2 cellular contexts compared by ENCODE assay signal in the genomic region with DNA sequence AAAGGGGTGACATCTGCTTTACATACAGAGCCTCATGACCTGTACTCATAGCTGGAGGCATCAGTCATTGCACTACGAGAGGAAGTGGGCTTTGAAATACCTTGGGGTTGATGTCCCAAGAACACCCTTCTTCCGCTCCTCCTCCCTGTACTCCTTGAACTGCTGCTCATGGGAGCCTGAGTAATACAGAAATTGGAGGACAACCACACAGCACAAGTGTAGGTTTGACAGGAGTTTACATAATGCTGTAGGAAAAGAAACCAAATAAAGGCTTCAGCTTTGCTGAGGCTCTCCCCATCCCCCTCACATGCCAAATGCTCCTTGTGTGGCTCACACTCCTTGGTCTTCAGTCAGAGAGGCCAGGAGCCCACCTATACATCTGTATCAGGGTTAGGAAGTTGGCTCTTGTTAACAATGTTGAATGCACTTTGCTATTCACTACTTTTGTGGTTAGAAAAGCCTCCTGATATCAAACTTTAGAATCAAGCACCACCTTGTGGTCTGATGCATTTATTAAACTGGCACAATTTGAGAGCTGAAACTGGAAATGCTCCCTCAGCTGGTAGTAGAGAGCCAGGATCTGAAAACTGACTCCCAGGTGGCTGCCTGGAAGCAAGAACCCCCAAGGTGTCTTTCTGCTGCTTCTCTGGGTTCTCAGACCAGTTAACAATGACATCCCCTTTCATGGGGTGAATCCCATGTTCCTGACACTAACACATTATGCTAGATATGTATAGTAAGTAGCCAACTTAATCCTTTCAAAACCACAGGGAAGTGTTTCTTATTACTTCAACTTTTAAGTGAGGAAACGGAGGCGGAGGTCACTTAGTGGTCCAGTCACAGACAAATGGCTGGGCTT.
TF ChIP-seq lines count a peak whose summit lies in the region.

No MANE protein-coding gene starts in this region.

TF ChIP-seq in SK-N-SH treated with all-trans-retinoic acid at 6 μM for 48 hours, 23 proteins besides CTCF, POLR2A, EP300 and RAD21 (continued from another document and continues in another):
- TF ChIP-seq SNAI2 (CRISPR knock-in tag; IDR thresholded peaks at IDR 0.05) (no peak), CSDC2 (CRISPR knock-in tag; IDR thresholded peaks at IDR 0.05) (no peak), ZFP30 (CRISPR knock-in tag; IDR thresholded peaks at IDR 0.05) (no peak), ESRRG (CRISPR knock-in tag; IDR thresholded peaks at IDR 0.05) (no peak), CSRNP3 (CRISPR knock-in tag; IDR thresholded peaks at IDR 0.05) (no peak), ZNF565 (CRISPR knock-in tag; conservative IDR thresholded peaks at IDR 0.05; ENCODE audit: low read depth) (no peak), BACH2 (CRISPR knock-in tag; IDR thresholded peaks at IDR 0.05; ENCODE audit: borderline replicate concordance) (no peak), ZNF70 (CRISPR knock-in tag; IDR thresholded peaks at IDR 0.05) (no peak), ZC3H10 (CRISPR knock-in tag; IDR thresholded peaks at IDR 0.05) (no peak), PATZ1 (CRISPR knock-in tag; IDR thresholded peaks at IDR 0.05; ENCODE audit: borderline replicate concordance) (no peak), ARNTL (CRISPR knock-in tag; IDR thresholded peaks at IDR 0.05; ENCODE audit: borderline replicate concordance, low read depth) (no peak), CREB5 (CRISPR knock-in tag; IDR thresholded peaks at IDR 0.05; ENCODE audit: low read depth) (no peak), POU6F1 (CRISPR knock-in tag; IDR thresholded peaks at IDR 0.05; ENCODE audit: borderline replicate concordance, low read depth) (no peak), OSR1 (CRISPR knock-in tag; IDR thresholded peaks at IDR 0.05) (no peak), ISL1 (CRISPR knock-in tag; IDR thresholded peaks at IDR 0.05) (no peak)
- TF ChIP-seq, protein P1, sequence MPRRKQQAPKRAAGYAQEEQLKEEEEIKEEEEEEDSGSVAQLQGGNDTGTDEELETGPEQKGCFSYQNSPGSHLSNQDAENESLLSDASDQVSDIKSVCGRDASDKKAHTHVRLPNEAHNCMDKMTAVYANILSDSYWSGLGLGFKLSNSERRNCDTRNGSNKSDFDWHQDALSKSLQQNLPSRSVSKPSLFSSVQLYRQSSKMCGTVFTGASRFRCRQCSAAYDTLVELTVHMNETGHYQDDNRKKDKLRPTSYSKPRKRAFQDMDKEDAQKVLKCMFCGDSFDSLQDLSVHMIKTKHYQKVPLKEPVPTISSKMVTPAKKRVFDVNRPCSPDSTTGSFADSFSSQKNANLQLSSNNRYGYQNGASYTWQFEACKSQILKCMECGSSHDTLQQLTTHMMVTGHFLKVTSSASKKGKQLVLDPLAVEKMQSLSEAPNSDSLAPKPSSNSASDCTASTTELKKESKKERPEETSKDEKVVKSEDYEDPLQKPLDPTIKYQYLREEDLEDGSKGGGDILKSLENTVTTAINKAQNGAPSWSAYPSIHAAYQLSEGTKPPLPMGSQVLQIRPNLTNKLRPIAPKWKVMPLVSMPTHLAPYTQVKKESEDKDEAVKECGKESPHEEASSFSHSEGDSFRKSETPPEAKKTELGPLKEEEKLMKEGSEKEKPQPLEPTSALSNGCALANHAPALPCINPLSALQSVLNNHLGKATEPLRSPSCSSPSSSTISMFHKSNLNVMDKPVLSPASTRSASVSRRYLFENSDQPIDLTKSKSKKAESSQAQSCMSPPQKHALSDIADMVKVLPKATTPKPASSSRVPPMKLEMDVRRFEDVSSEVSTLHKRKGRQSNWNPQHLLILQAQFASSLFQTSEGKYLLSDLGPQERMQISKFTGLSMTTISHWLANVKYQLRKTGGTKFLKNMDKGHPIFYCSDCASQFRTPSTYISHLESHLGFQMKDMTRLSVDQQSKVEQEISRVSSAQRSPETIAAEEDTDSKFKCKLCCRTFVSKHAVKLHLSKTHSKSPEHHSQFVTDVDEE (CRISPR knock-in tag; IDR thresholded peaks at IDR 0.05): no peak

TF ChIP-seq in K562, 482 proteins besides CTCF, POLR2A, EP300 and RAD21:
- TF ChIP-seq, protein P2, sequence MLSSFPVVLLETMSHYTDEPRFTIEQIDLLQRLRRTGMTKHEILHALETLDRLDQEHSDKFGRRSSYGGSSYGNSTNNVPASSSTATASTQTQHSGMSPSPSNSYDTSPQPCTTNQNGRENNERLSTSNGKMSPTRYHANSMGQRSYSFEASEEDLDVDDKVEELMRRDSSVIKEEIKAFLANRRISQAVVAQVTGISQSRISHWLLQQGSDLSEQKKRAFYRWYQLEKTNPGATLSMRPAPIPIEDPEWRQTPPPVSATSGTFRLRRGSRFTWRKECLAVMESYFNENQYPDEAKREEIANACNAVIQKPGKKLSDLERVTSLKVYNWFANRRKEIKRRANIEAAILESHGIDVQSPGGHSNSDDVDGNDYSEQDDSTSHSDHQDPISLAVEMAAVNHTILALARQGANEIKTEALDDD (IDR thresholded peaks at IDR 0.05): no peak
- TF ChIP-seq ESRRA (IDR thresholded peaks at IDR 0.05; ENCODE audit: borderline replicate concordance, low read depth) (peak; percentile 62; the same call in 1 of the 2 replicates), PHF20 (IDR thresholded peaks at IDR 0.05; ENCODE audit: partially characterized antibody) (no peak), DEAF1 (CRISPR knock-in tag; IDR thresholded peaks at IDR 0.05) (peak; percentile 46; the same call in 1 of the 2 replicates), ARID3A (IDR thresholded peaks at IDR 0.05; ENCODE audit: borderline replicate concordance, low read depth, low read length) (peak; percentile 84; the same call in 1 of the 2 replicates), POLR2B (IDR thresholded peaks at IDR 0.05; ENCODE audit: low read depth, partially characterized antibody) (no peak), ZNF75A (CRISPR knock-in tag; IDR thresholded peaks at IDR 0.05) (no peak), GATAD2B (IDR thresholded peaks at IDR 0.05; ENCODE audit: borderline replicate concordance) (no peak), ZNF436 (CRISPR knock-in tag; IDR thresholded peaks at IDR 0.05) (no peak), SMC3 (conservative IDR thresholded peaks at IDR 0.05; ENCODE audit: insufficient read depth, low read depth, low read length) (peak; percentile 75)
